Comparison of ENCODE assay signal across 19 cellular contexts in the genomic region with DNA sequence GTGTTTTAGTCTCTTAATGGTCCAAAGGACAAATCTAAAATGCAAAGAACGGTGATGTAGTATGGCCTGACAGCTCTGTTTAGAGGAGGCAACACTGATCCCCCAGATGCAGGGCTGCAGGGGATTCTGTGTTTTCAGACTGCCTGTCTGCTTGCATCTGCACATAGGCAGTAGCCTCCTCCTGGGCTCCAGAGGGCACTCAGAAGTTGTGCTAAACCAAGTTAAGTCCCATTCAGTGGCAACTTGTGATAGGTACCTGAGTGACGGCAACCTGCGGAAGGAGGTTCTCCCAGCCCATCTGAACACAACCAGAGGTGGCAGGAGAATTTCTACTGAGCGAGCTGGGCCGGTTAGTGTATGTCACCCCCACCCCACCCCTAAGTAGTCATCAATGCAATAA.
"Had no signal": no experiment of that assay in that cellular context is flagged by ENCODE, and none has a peak within 500 bp of the region (broad histone marks: within the 10 kb centered on the region; RNA-seq: fewer than 3 reads in every experiment).

No MANE protein-coding gene starts in this region.

- H3K36me3 ChIP-seq: colonic mucosa had no signal

- H3K27me3 Mint-ChIP-seq: naive B cell; stimulated activated naive CD8-positive, alpha-beta T cell treated with anti-CD3 and anti-CD28 coated beads, Interleukin-15, Interleukin-2, amounts not matched to agents 100 ng/mL and 50 ng/mL, for 24 hours had no signal

- DNase-seq: colonic mucosa; dermis blood vessel endothelial cell; esophagus squamous epithelium; foreskin fibroblast; immature natural killer cell; lower lobe of right lung; mesenchymal stem cell; naive B cell; small intestine; stimulated activated CD4-positive, alpha-beta T cell treated with anti-CD3 and anti-CD28 coated beads, Interleukin-2, amount 100 ng/mL, for 48 hours; stimulated activated CD8-positive, alpha-beta memory T cell treated with anti-CD3 and anti-CD28 coated beads, Interleukin-4, amount 100 ng/mL, for 48 hours; tibial artery; upper lobe of left lung had no signal

- H3K27ac Mint-ChIP-seq: nephron; stimulated activated effector memory CD8-positive, alpha-beta T cell treated with anti-CD3 and anti-CD28 coated beads, Interleukin-12 subunit alpha, Interleukin-12 subunit beta, amount 100 ng/mL, for 72 hours; stimulated activated naive CD8-positive, alpha-beta T cell treated with anti-CD3 and anti-CD28 coated beads, Interleukin-15, Interleukin-2, amounts not matched to agents 100 ng/mL and 50 ng/mL, for 24 hours had no signal

- H3K4me3 Mint-ChIP-seq: immature natural killer cell; naive B cell; nephron; stimulated activated effector memory CD8-positive, alpha-beta T cell treated with anti-CD3 and anti-CD28 coated beads, Interleukin-12 subunit alpha, Interleukin-12 subunit beta, amount 100 ng/mL, for 72 hours; stimulated activated naive CD8-positive, alpha-beta T cell treated with anti-CD3 and anti-CD28 coated beads, Interleukin-15, Interleukin-2, amounts not matched to agents 100 ng/mL and 50 ng/mL, for 24 hours had no signal

- ATAC-seq: left lung; lower lobe of right lung; stimulated activated effector memory CD8-positive, alpha-beta T cell treated with anti-CD3 and anti-CD28 coated beads, Interleukin-12 subunit alpha, Interleukin-12 subunit beta, amount 100 ng/mL, for 72 hours had no signal

- H3K27me3 ChIP-seq: colonic mucosa, esophagus squamous epithelium, left lung, tibial artery, upper lobe of left lung, vagina had no signal

- H3K9me3 ChIP-seq: colonic mucosa, esophagus squamous epithelium, left lung, lower lobe of right lung, tibial artery, upper lobe of left lung, vagina had no signal

- H3K9me3 Mint-ChIP-seq: immature natural killer cell; naive B cell; nephron; stimulated activated effector memory CD8-positive, alpha-beta T cell treated with anti-CD3 and anti-CD28 coated beads, Interleukin-12 subunit alpha, Interleukin-12 subunit beta, amount 100 ng/mL, for 72 hours; stimulated activated naive CD8-positive, alpha-beta T cell treated with anti-CD3 and anti-CD28 coated beads, Interleukin-15, Interleukin-2, amounts not matched to agents 100 ng/mL and 50 ng/mL, for 24 hours had no signal

- H3K4me1 ChIP-seq: colonic mucosa had no signal

- H2AFZ ChIP-seq: parathyroid adenoma had no signal

- H3K27ac ChIP-seq: colonic mucosa, esophagus squamous epithelium, left lung, lower lobe of right lung, parathyroid adenoma, tibial artery, upper lobe of left lung, vagina had no signal

- H3K4me1 Mint-ChIP-seq: nephron had no signal

- H3K4me3 ChIP-seq: colonic mucosa, esophagus squamous epithelium, left lung, lower lobe of right lung, tibial artery, upper lobe of left lung, vagina had no signal
